27 cellular contexts compared by ENCODE assay signal in genomic region chr11:28730336-28730735, GRCh38.
DNase-seq lines count a peak whose midpoint lies in the region; TF ChIP-seq lines count a peak whose summit lies in the region.
"Had no signal": no experiment of that assay in that cellular context is flagged by ENCODE, and none has a peak within 500 bp of the region (broad histone marks: within the 10 kb centered on the region; RNA-seq: fewer than 3 reads in every experiment).

No MANE protein-coding gene starts in this region.

- no peaks in the 10 kb centered on the region for H4K20me1 ChIP-seq in osteoblast (ENCODE audit: insufficient read depth, low read length)

- in situ Hi-C loops in brain microvascular endothelial cell (cut with HindIII; ENCODE audit: low pct_ligation_motif_present, low sequenced_read_pairs) = no loop called here

- H3K4me1 ChIP-seq in osteoblast (ENCODE audit: insufficient read depth, low read length) = peaks cover 8% of the 10 kb centered on the region

- H3K4me2 ChIP-seq in osteoblast (ENCODE audit: insufficient read depth, low read length) = no peak overlapping the region

- TF ChIP-seq CTCF in osteoblast (IDR thresholded peaks at IDR 0.05; ENCODE audit: extremely low read depth, low read depth, low read length) (no peak), brain microvascular endothelial cell (IDR thresholded peaks at IDR 0.05; ENCODE audit: low read depth, low read length, missing control alignments) (no peak)

- H3K27ac ChIP-seq in osteoblast (ENCODE audit: low read depth, low read length) = no peak overlapping the region
- no peak overlapping the region for H3K27ac ChIP-seq in brain microvascular endothelial cell
- H3K27ac ChIP-seq: ovary, SK-N-MC, skin epidermis had no signal

- no peak overlapping the region for H2AFZ ChIP-seq in osteoblast (ENCODE audit: low read length)

- H3K9me3 ChIP-seq in osteoblast (ENCODE audit: low read depth, low read length) = no peaks in the 10 kb centered on the region
- H3K9me3 ChIP-seq: ovary had no signal

- DNase-seq in ELR (ENCODE audit: low read depth) (peak; percentile 77), NCI-H226 (peak; percentile 14), amniotic epithelial cell (ENCODE audit: low read depth) (peak; percentile 28), osteoblast (ENCODE audit: insufficient read length, low spot score, missing footprints) (peak; percentile 15), NCI-H128 (lab: John Stamatoyannopoulos, UW; ENCODE audit: unreplicated experiment) (no peak), retina (no peak), medulla oblongata (ENCODE audit: extremely low spot score) (no peak), brain microvascular endothelial cell (no peak)
- DNase-seq: activated CD4-positive, alpha-beta memory T cell treated with anti-CD3 and anti-CD28 coated beads, Interleukin-2, amount 10 ng/mL, durations not matched to agents 7 days and 5 days; activated CD4-positive, CD25-positive, alpha-beta regulatory T cell treated with anti-CD3 and anti-CD28 coated beads, Interleukin-2, amount 50 U/mL, for 72 hours; activated CD8-positive, alpha-beta memory T cell treated with anti-CD3 and anti-CD28 coated beads, Interleukin-2, amount 50 U/mL, for 4 hours; activated naive CD4-positive, alpha-beta T cell treated with anti-CD3 and anti-CD28 coated beads for 36 hours; amygdala; CD4-positive, CD25-positive, alpha-beta regulatory T cell; DND-41; immature natural killer cell; KBM-7; left colon; NCI-H1417 treated with DMSO at 0.1 percent for 48 hours; NCI-H2081; NCI-H69; ovary; stimulated activated naive CD4-positive, alpha-beta T cell; T-helper 17 cell had no signal

- H3K4me3 ChIP-seq in osteoblast (ENCODE audit: insufficient read depth, low read length) (no peak overlapping the region), brain microvascular endothelial cell (ENCODE audit: low read depth, low read length) (no peak overlapping the region)
- H3K4me3 ChIP-seq: GM12878, ovary, SK-N-MC, skin epidermis had no signal

- H3K27me3 ChIP-seq in osteoblast (ENCODE audit: insufficient read depth, low read length) (no peaks in the 10 kb centered on the region), brain microvascular endothelial cell (replicated peaks) (no peaks in the 10 kb centered on the region)
- H3K27me3 ChIP-seq: ovary had no signal

- no peaks in the 10 kb centered on the region for H3K79me2 ChIP-seq in osteoblast (ENCODE audit: insufficient read depth, low read length)

- no peaks in the 10 kb centered on the region for H3K36me3 ChIP-seq in osteoblast (ENCODE audit: insufficient read depth, low read length)
- H3K36me3 ChIP-seq in brain microvascular endothelial cell (replicated peaks) = no peaks in the 10 kb centered on the region
- H3K36me3 ChIP-seq: ovary had no signal

Comparison
In these comparisons a context has a peak if more than half of its experiments do, and no peak if none do; other contexts are left out.
1. DNase-seq: peak in ELR (single experiment), NCI-H226 (single experiment), amniotic epithelial cell (single experiment) and osteoblast (single experiment); none in NCI-H128 (single experiment), retina (single experiment), medulla oblongata (single experiment) and brain microvascular endothelial cell (single experiment).